In genomic region chr7:134939136-134939535, GRCh38 we compare ENCODE assay signal across 20 cellular contexts.
"Had no signal": no experiment of that assay in that cellular context is flagged by ENCODE, and none has a peak within 500 bp of the region (broad histone marks: within the 10 kb centered on the region; RNA-seq: fewer than 3 reads in every experiment).

No MANE protein-coding gene starts in this region.

- H3K36me3 ChIP-seq: cardiac muscle cell, pancreas had no signal

- H3K9me3 ChIP-seq: adrenal gland, left lung, pancreas, upper lobe of right lung had no signal

- H3K27ac ChIP-seq: adrenal gland, cardiac muscle cell, dorsolateral prefrontal cortex, epithelial cell of prostate, foreskin keratinocyte, left lung, upper lobe of right lung had no signal

- H3K4me3 ChIP-seq: adrenal gland, cardiac muscle cell, dorsolateral prefrontal cortex, left lung, pancreas, upper lobe of right lung had no signal

- H3K27me3 ChIP-seq: adrenal gland, cardiac muscle cell, dorsolateral prefrontal cortex, foreskin keratinocyte, left lung, pancreas, upper lobe of right lung had no signal

- ATAC-seq: activated naive CD4-positive, alpha-beta T cell treated with anti-CD3 and anti-CD28 coated beads, Interleukin-2, amount 50 U/mL, for 72 hours; foreskin keratinocyte; left lung; naive thymus-derived CD4-positive, alpha-beta T cell; upper lobe of right lung had no signal

- FAIRE-seq: kidney, pancreas had no signal

- DNase-seq: activated CD4-positive, alpha-beta T cell treated with anti-CD3 and anti-CD28 coated beads, Interleukin-2, amount 50 U/mL, for 48 hours; activated CD4-positive, CD25-positive, alpha-beta regulatory T cell treated with anti-CD3 and anti-CD28 coated beads, Interleukin-2, amount 50 U/mL, for 72 hours; activated gamma-delta T cell treated with Interleukin-2 at 50 U/mL for 16 hours; activated T-cell treated with anti-CD3 and anti-CD28 coated beads for 4 hours; adrenal gland; dorsolateral prefrontal cortex; foreskin keratinocyte; glutamatergic neuron; kidney; left lung; naive thymus-derived CD4-positive, alpha-beta T cell; stimulated activated CD4-positive, alpha-beta T cell treated with anti-CD3 and anti-CD28 coated beads, Interleukin-12 subunit alpha, Interleukin-12 subunit beta, amount 100 ng/mL, for 4 hours; stimulated activated CD4-positive, alpha-beta T cell treated with anti-CD3 and anti-CD28 coated beads, Interleukin-1b, Interleukin-23, amount 100 ng/mL, for 48 hours; stimulated activated CD8-positive, alpha-beta memory T cell treated with anti-CD3 and anti-CD28 coated beads, Interleukin-4, amount 100 ng/mL, for 48 hours; stimulated activated naive CD4-positive, alpha-beta T cell; upper lobe of right lung had no signal
